In the genomic region with DNA sequence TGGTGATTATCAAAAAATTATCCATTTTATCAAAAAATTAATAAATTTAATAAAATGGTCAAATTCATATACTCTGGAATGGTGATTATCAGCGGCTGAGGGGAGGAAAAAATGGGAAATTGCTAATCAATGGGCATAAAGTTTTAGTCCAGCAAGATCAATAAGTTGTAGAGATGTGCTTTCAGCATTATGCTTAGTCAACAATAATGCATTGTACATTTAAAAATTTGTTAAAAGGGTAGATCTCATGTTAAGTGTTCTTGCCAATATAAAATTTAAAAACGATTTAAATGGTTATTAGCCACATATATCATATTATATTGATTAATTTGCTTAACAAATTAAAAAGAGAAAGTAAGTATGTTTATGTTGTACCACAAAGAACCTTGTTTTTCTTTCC, we compare ENCODE assay signal across 10 cellular contexts. TPM values are rescaled to one million over a fixed set of nuclear protein-coding genes. Genes with fewer than 3 reads are reported as not detected.
"Had no signal": no experiment of that assay in that cellular context is flagged by ENCODE, and none has a peak within 500 bp of the region (broad histone marks: within the 10 kb centered on the region; RNA-seq: fewer than 3 reads in every experiment).

No MANE protein-coding gene starts in this region.

- H3K4me3 ChIP-seq: GM23338 had no signal

- H3K27ac ChIP-seq: KMS-11 had no signal

- H2AFZ ChIP-seq: GM23338 had no signal

- DNase-seq: H9, HCEC 1CT, Karpas-422, KBM-7 had no signal

- H3K4me2 ChIP-seq: GM23338, KMS-11 had no signal

- FAIRE-seq: H1, H54, HTR-8/SVneo had no signal

- ATAC-seq: GM23338 had no signal

- H3K9ac ChIP-seq: KMS-11 had no signal

RNA-seq across cellular contexts. Expression of a gene that starts 56.6 kb away (rescaled TPM):
- total RNA-seq: HT-29 had no signal
